ENCODE assay signal across 1 cellular context in the genomic region with DNA sequence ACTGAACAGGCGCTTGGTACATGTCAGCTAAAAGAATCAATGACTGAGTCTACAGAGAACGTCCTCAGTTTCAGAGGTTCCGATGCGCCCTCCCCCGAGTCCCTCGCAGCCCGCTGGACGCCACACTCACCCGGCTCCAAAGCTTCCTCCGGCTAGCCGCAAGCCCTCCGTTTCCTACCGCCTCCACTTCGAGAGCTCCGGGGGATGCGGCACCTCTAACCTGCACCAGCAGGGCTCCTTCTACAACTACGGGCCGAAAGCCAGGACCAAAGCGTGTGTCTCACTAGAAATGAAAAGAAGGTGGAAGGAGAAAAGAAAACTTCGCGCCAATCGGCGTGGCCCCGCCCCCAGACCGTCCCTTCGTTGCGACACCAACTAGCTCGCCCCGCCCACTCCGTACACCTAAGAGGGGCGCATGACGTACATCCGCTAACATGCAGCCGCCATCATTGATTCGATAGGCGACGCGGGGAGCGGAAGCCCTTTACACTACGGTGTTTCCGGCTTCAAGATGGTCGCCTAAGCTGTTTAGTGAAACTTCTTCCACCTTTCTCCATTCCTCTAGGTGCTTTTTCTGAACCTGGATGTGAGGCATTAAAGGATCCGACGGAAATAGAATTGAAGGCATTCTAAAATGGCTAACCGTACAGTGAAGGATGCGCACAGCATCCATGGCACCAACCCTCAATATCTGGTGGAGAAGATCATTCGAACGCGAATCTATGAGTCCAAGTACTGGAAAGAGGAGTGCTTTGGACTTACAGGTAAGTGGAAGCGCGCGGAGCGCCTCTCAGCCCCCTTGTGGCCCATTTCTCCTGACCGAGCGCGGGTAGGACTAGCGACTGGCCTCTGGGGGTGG.
TF ChIP-seq lines count a peak whose summit lies in the region.

A gene (minus strand): TSS at position 308 of the 859 bp plus-strand sequence. CDS start 2,200 bp downstream, outside the sequence.
A gene with protein sequence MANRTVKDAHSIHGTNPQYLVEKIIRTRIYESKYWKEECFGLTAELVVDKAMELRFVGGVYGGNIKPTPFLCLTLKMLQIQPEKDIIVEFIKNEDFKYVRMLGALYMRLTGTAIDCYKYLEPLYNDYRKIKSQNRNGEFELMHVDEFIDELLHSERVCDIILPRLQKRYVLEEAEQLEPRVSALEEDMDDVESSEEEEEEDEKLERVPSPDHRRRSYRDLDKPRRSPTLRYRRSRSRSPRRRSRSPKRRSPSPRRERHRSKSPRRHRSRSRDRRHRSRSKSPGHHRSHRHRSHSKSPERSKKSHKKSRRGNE (plus strand): TSS at position 487 of the 859 bp plus-strand sequence. CDS start 148 bp downstream, at position 635.

TF ChIP-seq in GM12878, 131 proteins besides CTCF, POLR2A, EP300 and RAD21 (continues in another document):
- TF ChIP-seq, protein P1, sequence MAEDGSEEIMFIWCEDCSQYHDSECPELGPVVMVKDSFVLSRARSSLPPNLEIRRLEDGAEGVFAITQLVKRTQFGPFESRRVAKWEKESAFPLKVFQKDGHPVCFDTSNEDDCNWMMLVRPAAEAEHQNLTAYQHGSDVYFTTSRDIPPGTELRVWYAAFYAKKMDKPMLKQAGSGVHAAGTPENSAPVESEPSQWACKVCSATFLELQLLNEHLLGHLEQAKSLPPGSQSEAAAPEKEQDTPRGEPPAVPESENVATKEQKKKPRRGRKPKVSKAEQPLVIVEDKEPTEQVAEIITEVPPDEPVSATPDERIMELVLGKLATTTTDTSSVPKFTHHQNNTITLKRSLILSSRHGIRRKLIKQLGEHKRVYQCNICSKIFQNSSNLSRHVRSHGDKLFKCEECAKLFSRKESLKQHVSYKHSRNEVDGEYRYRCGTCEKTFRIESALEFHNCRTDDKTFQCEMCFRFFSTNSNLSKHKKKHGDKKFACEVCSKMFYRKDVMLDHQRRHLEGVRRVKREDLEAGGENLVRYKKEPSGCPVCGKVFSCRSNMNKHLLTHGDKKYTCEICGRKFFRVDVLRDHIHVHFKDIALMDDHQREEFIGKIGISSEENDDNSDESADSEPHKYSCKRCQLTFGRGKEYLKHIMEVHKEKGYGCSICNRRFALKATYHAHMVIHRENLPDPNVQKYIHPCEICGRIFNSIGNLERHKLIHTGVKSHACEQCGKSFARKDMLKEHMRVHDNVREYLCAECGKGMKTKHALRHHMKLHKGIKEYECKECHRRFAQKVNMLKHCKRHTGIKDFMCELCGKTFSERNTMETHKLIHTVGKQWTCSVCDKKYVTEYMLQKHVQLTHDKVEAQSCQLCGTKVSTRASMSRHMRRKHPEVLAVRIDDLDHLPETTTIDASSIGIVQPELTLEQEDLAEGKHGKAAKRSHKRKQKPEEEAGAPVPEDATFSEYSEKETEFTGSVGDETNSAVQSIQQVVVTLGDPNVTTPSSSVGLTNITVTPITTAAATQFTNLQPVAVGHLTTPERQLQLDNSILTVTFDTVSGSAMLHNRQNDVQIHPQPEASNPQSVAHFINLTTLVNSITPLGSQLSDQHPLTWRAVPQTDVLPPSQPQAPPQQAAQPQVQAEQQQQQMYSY (CRISPR knock-in tag; IDR thresholded peaks at IDR 0.05), result no peak
- TF ChIP-seq BMI1 (IDR thresholded peaks at IDR 0.05; ENCODE audit: borderline replicate concordance), result no peak
- TF ChIP-seq, protein P2, sequence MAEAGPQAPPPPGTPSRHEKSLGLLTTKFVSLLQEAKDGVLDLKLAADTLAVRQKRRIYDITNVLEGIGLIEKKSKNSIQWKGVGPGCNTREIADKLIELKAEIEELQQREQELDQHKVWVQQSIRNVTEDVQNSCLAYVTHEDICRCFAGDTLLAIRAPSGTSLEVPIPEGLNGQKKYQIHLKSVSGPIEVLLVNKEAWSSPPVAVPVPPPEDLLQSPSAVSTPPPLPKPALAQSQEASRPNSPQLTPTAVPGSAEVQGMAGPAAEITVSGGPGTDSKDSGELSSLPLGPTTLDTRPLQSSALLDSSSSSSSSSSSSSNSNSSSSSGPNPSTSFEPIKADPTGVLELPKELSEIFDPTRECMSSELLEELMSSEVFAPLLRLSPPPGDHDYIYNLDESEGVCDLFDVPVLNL (IDR thresholded peaks at IDR 0.05; ENCODE audit: low read depth, low read length), result peak; percentile 85
- TF ChIP-seq SP1 (IDR thresholded peaks at IDR 0.05; ENCODE audit: low read depth, low read length), result peak; percentile 69
- peak; percentile 54 to 60; a peak in 1 of 4 replicates for TF ChIP-seq SRF (IDR thresholded peaks at IDR 0.05; ENCODE audit: low read depth in 2 of 2, low read length in 2 of 2)
- TF ChIP-seq, protein P3, sequence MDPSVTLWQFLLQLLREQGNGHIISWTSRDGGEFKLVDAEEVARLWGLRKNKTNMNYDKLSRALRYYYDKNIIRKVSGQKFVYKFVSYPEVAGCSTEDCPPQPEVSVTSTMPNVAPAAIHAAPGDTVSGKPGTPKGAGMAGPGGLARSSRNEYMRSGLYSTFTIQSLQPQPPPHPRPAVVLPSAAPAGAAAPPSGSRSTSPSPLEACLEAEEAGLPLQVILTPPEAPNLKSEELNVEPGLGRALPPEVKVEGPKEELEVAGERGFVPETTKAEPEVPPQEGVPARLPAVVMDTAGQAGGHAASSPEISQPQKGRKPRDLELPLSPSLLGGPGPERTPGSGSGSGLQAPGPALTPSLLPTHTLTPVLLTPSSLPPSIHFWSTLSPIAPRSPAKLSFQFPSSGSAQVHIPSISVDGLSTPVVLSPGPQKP (IDR thresholded peaks at IDR 0.05; ENCODE audit: low read depth, low read length), result no peak
- TF ChIP-seq, protein P4, sequence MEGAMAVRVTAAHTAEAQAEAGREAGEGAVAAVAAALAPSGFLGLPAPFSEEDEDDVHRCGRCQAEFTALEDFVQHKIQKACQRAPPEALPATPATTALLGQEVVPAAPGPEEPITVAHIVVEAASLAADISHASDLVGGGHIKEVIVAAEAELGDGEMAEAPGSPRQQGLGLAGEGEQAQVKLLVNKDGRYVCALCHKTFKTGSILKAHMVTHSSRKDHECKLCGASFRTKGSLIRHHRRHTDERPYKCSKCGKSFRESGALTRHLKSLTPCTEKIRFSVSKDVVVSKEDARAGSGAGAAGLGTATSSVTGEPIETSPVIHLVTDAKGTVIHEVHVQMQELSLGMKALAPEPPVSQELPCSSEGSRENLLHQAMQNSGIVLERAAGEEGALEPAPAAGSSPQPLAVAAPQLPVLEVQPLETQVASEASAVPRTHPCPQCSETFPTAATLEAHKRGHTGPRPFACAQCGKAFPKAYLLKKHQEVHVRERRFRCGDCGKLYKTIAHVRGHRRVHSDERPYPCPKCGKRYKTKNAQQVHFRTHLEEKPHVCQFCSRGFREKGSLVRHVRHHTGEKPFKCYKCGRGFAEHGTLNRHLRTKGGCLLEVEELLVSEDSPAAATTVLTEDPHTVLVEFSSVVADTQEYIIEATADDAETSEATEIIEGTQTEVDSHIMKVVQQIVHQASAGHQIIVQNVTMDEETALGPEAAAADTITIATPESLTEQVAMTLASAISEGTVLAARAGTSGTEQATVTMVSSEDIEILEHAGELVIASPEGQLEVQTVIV (IDR thresholded peaks at IDR 0.05; ENCODE audit: borderline replicate concordance, partially characterized antibody), result peak; percentile 21
- TF ChIP-seq, protein P5, sequence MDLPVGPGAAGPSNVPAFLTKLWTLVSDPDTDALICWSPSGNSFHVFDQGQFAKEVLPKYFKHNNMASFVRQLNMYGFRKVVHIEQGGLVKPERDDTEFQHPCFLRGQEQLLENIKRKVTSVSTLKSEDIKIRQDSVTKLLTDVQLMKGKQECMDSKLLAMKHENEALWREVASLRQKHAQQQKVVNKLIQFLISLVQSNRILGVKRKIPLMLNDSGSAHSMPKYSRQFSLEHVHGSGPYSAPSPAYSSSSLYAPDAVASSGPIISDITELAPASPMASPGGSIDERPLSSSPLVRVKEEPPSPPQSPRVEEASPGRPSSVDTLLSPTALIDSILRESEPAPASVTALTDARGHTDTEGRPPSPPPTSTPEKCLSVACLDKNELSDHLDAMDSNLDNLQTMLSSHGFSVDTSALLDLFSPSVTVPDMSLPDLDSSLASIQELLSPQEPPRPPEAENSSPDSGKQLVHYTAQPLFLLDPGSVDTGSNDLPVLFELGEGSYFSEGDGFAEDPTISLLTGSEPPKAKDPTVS (IDR thresholded peaks at IDR 0.05; ENCODE audit: low read depth, low read length), result 0 out of 2 replicates have a peak, but pooled peaks have one; percentile 59
- 0 out of 2 replicates have a peak, but pooled peaks have one; percentile 21 for TF ChIP-seq FOXM1 (IDR thresholded peaks at IDR 0.05; ENCODE audit: low read depth, low read length)
- peak; percentile 92 for TF ChIP-seq NBN (IDR thresholded peaks at IDR 0.05)
- peak; percentile 92 for TF ChIP-seq GABPA (IDR thresholded peaks at IDR 0.05; ENCODE audit: low read depth)
- peak; percentile 63; the same call in 1 of the 2 replicates for TF ChIP-seq ZBED1 (IDR thresholded peaks at IDR 0.05; ENCODE audit: borderline replicate concordance)
- no peak for TF ChIP-seq EZH2 (IDR thresholded peaks at IDR 0.05; ENCODE audit: borderline replicate concordance, control insufficient read depth, low read depth, low read length)
- TF ChIP-seq CEBPB (IDR thresholded peaks at IDR 0.05; ENCODE audit: borderline replicate concordance in 1 of 2, low read depth in 2 of 2, low read length in 2 of 2), result peak in 1 of 2 experiments; percentile 86; a peak in 2 of 4 replicates
- TF ChIP-seq ZNF384 (IDR thresholded peaks at IDR 0.05; ENCODE audit: borderline replicate concordance, low read depth, low read length), result no peak
- TF ChIP-seq, protein P6, sequence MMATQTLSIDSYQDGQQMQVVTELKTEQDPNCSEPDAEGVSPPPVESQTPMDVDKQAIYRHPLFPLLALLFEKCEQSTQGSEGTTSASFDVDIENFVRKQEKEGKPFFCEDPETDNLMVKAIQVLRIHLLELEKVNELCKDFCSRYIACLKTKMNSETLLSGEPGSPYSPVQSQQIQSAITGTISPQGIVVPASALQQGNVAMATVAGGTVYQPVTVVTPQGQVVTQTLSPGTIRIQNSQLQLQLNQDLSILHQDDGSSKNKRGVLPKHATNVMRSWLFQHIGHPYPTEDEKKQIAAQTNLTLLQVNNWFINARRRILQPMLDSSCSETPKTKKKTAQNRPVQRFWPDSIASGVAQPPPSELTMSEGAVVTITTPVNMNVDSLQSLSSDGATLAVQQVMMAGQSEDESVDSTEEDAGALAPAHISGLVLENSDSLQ (IDR thresholded peaks at IDR 0.05), result no peak
- no peak for TF ChIP-seq MYC (IDR thresholded peaks at IDR 0.05; ENCODE audit: insufficient read depth, insufficient read length, insufficient replicate concordance, low read length, severe bottlenecking)
- peak; percentile 61 for TF ChIP-seq RAD51 (IDR thresholded peaks at IDR 0.05)
- no peak for TF ChIP-seq FOXK2 (IDR thresholded peaks at IDR 0.05)
- TF ChIP-seq SMAD1 (IDR thresholded peaks at IDR 0.05; ENCODE audit: low read depth, partially characterized antibody), result peak; percentile 53
- TF ChIP-seq, protein P7, sequence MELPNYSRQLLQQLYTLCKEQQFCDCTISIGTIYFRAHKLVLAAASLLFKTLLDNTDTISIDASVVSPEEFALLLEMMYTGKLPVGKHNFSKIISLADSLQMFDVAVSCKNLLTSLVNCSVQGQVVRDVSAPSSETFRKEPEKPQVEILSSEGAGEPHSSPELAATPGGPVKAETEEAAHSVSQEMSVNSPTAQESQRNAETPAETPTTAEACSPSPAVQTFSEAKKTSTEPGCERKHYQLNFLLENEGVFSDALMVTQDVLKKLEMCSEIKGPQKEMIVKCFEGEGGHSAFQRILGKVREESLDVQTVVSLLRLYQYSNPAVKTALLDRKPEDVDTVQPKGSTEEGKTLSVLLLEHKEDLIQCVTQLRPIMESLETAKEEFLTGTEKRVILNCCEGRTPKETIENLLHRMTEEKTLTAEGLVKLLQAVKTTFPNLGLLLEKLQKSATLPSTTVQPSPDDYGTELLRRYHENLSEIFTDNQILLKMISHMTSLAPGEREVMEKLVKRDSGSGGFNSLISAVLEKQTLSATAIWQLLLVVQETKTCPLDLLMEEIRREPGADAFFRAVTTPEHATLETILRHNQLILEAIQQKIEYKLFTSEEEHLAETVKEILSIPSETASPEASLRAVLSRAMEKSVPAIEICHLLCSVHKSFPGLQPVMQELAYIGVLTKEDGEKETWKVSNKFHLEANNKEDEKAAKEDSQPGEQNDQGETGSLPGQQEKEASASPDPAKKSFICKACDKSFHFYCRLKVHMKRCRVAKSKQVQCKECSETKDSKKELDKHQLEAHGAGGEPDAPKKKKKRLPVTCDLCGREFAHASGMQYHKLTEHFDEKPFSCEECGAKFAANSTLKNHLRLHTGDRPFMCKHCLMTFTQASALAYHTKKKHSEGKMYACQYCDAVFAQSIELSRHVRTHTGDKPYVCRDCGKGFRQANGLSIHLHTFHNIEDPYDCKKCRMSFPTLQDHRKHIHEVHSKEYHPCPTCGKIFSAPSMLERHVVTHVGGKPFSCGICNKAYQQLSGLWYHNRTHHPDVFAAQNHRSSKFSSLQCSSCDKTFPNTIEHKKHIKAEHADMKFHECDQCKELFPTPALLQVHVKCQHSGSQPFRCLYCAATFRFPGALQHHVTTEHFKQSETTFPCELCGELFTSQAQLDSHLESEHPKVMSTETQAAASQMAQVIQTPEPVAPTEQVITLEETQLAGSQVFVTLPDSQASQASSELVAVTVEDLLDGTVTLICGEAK (IDR thresholded peaks at IDR 0.05; ENCODE audit: borderline replicate concordance), result peak; percentile 93
- TF ChIP-seq SMAD5 (IDR thresholded peaks at IDR 0.05; ENCODE audit: low read depth), result peak; percentile 95
- no peak for TF ChIP-seq ZZZ3 (IDR thresholded peaks at IDR 0.05; ENCODE audit: control insufficient read depth, insufficient read length, low read depth)
- TF ChIP-seq MXI1 (IDR thresholded peaks at IDR 0.05; ENCODE audit: low read depth, low read length), result peak; percentile 91
- TF ChIP-seq CREM (IDR thresholded peaks at IDR 0.05; ENCODE audit: low read depth), result peak; percentile 98
- TF ChIP-seq TAF1 (IDR thresholded peaks at IDR 0.05; ENCODE audit: borderline replicate concordance, low read depth, low read length), result peak; percentile 81
- TF ChIP-seq CHD2 (IDR thresholded peaks at IDR 0.05; ENCODE audit: borderline replicate concordance, low read depth, low read length), result peak; percentile 72; the same call in 1 of the 2 replicates
- TF ChIP-seq CBX3 (IDR thresholded peaks at IDR 0.05; ENCODE audit: borderline replicate concordance, low read depth), result no peak
- peak; percentile 60; the same call in 1 of the 2 replicates for TF ChIP-seq SMARCA5 (IDR thresholded peaks at IDR 0.05)
- no peak for TF ChIP-seq SIX5 (IDR thresholded peaks at IDR 0.05; ENCODE audit: low read depth, low read length, severe bottlenecking)
- TF ChIP-seq SIN3A (IDR thresholded peaks at IDR 0.05; ENCODE audit: low read depth, low read length), result peak; percentile 94; the same call in 1 of the 2 replicates
- no peak for TF ChIP-seq ZNF24 (IDR thresholded peaks at IDR 0.05)
- peak; percentile 23; the same call in 1 of the 2 replicates for TF ChIP-seq IKZF1 (conservative IDR thresholded peaks at IDR 0.05)
- TF ChIP-seq BHLHE40 (IDR thresholded peaks at IDR 0.05; ENCODE audit: borderline replicate concordance in 1 of 2, low read depth in 2 of 2, low read length in 1 of 2), result 0 out of 4 replicates have a peak, but pooled peaks of 1 of the 2 experiments have one; percentile 13
- peak; percentile 85 for TF ChIP-seq POU2F2 (IDR thresholded peaks at IDR 0.05; ENCODE audit: borderline replicate concordance, low read depth, low read length)
- peak; percentile 96 for TF ChIP-seq PML (IDR thresholded peaks at IDR 0.05; ENCODE audit: low read length)
